Comparison of ENCODE assay signal across 1 cellular context in the genomic region with DNA sequence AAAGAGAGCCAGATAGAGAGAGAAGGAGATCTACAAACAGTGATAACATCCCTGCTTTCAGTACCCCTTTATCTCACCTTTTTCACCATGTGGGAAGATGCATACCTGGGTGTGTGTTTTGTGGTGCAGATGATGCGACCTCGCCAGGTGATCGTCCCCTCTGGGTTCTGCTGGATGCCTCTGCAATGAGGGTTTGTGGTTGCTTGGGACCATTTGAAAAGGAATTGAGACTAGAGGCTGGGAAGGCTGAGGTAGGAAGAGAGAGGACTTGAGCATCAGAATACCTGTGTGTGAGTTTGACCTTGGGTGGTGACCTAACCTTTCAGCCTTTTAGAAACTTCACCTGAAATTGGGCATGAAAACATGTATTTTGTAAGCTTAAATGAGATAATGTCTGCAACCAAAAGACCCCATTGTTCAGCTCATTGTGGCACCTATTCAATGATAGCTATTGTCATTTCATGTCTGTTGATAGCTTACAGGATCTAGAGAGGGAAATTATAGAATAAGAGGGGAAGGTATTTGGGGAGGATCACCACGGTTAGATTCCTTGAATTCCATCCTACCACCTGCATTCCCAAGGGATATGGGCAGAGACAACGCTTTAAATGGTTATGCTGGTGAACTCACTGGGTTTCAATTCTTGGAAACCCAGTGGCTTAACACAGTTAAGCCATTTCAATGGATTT.
TF ChIP-seq lines count a peak whose summit lies in the region.

No MANE protein-coding gene starts in this region.

TF ChIP-seq in WTC11, 78 proteins besides CTCF, POLR2A, EP300 and RAD21 (continued from another document):
- TF ChIP-seq, protein P1, sequence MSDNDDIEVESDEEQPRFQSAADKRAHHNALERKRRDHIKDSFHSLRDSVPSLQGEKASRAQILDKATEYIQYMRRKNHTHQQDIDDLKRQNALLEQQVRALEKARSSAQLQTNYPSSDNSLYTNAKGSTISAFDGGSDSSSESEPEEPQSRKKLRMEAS (CRISPR knock-in tag; IDR thresholded peaks at IDR 0.05) = no peak
- TF ChIP-seq OVOL2 (CRISPR knock-in tag; IDR thresholded peaks at IDR 0.05; ENCODE audit: borderline replicate concordance) = no peak
- TF ChIP-seq IRF2 (CRISPR knock-in tag; IDR thresholded peaks at IDR 0.05; ENCODE audit: borderline replicate concordance, low read depth) = no peak
- TF ChIP-seq, protein P2, sequence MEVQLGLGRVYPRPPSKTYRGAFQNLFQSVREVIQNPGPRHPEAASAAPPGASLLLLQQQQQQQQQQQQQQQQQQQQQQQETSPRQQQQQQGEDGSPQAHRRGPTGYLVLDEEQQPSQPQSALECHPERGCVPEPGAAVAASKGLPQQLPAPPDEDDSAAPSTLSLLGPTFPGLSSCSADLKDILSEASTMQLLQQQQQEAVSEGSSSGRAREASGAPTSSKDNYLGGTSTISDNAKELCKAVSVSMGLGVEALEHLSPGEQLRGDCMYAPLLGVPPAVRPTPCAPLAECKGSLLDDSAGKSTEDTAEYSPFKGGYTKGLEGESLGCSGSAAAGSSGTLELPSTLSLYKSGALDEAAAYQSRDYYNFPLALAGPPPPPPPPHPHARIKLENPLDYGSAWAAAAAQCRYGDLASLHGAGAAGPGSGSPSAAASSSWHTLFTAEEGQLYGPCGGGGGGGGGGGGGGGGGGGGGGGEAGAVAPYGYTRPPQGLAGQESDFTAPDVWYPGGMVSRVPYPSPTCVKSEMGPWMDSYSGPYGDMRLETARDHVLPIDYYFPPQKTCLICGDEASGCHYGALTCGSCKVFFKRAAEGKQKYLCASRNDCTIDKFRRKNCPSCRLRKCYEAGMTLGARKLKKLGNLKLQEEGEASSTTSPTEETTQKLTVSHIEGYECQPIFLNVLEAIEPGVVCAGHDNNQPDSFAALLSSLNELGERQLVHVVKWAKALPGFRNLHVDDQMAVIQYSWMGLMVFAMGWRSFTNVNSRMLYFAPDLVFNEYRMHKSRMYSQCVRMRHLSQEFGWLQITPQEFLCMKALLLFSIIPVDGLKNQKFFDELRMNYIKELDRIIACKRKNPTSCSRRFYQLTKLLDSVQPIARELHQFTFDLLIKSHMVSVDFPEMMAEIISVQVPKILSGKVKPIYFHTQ (CRISPR knock-in tag; IDR thresholded peaks at IDR 0.05) = no peak
- TF ChIP-seq, protein P3, sequence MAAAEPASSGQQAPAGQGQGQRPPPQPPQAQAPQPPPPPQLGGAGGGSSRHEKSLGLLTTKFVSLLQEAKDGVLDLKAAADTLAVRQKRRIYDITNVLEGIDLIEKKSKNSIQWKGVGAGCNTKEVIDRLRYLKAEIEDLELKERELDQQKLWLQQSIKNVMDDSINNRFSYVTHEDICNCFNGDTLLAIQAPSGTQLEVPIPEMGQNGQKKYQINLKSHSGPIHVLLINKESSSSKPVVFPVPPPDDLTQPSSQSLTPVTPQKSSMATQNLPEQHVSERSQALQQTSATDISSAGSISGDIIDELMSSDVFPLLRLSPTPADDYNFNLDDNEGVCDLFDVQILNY (CRISPR knock-in tag; IDR thresholded peaks at IDR 0.05) = no peak
- no peak for TF ChIP-seq MXD4 (CRISPR knock-in tag; IDR thresholded peaks at IDR 0.05; ENCODE audit: borderline replicate concordance)
